ENCODE assay signal across 15 cellular contexts in the genomic region with DNA sequence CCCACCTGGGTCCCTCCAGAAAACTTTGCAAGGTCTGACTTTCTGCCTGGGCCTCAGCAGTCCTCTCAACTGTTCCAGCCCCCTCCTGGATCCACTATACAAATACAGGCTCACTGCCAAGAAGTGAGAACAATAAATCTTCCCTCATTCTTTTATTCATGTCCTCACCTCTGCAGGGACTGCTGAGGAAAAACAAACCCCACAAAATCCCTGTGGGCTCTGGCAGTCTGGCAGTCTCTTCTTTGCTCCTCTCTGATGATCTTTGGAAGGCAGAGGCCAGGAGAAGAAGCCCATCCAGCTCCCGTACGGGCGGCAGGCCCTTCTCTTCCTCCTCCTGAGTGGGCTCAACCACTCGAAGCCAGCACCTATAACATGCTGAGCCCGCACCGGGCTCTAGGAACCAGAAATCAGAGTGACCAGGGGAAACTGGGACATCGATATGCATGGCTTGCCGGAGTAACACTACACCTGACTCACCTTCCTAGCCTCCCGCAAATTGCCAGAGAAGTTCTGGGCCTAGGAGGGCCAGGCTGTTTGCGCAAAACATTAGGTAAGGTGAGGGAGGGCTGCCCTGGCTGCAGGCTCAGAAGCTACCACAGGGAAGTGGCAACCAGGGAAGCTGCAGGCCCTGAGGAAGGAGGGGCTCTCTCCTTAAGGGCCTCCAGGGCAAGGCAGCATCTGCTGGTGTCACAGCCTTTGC. TPM values are rescaled to one million over a fixed set of nuclear protein-coding genes. Genes with fewer than 3 reads are reported as not detected.
DNase-seq lines count a peak whose midpoint lies in the region; ATAC-seq and TF ChIP-seq lines count a peak whose summit lies in the region.
"Had no signal": no experiment of that assay in that cellular context is flagged by ENCODE, and none has a peak within 500 bp of the region (broad histone marks: within the 10 kb centered on the region; RNA-seq: fewer than 3 reads in every experiment).

No MANE protein-coding gene starts in this region.

- no peaks in the 10 kb centered on the region for H3F3A ChIP-seq in GM23338 (replicated peaks; ENCODE audit: low read depth)

- TF ChIP-seq CTCF in GM23338 (conservative IDR thresholded peaks at IDR 0.05; ENCODE audit: low read depth in 2 of 2), result no peak
- TF ChIP-seq CTCF in astrocyte of the spinal cord (IDR thresholded peaks at IDR 0.05; ENCODE audit: low read depth, low read length), result no peak
- TF ChIP-seq CTCF in nephron progenitor cell (IDR thresholded peaks at IDR 0.05), result no peak

- no peaks in the 10 kb centered on the region; the same call in 1 of the 2 replicates for H3K9me2 ChIP-seq in GM23338 (ENCODE audit: insufficient read depth)

- H4K20me1 ChIP-seq in GM23338 (replicated peaks; ENCODE audit: insufficient read depth), result no peaks in the 10 kb centered on the region
- H4K20me1 ChIP-seq: BLaER1 had no signal

- H3K27me3 ChIP-seq in GM23338 (ENCODE audit: insufficient read depth) (no peaks in the 10 kb centered on the region), H7 (ENCODE audit: control insufficient read depth, insufficient read depth, low read length) (no peaks in the 10 kb centered on the region)
- H3K27me3 ChIP-seq: BLaER1, right atrium auricular region had no signal

- no peak overlapping the region for H3K4me2 ChIP-seq in GM23338
- H3K4me2 ChIP-seq: BLaER1 had no signal

- ATAC-seq in GM23338 (peak; percentile 60), GM18909 (IDR thresholded peaks at IDR 0.05; ENCODE audit: poor library complexity, unreplicated experiment) (no peak)

- H3K4me3 Mint-ChIP-seq in GM23338 (no peak overlapping the region), nephron progenitor cell (peak overlapping the region; percentile 16)
- H3K4me3 Mint-ChIP-seq: IgD-negative memory B cell had no signal

- no peak for DNase-seq in GM23338 (ENCODE audit: low spot score)
- peak; percentile 58 for DNase-seq in NCI-H2107 treated with DMSO at 0.1 percent for 48 hours (lab: John Stamatoyannopoulos, UW; ENCODE audit: unreplicated experiment)
- peak; percentile 58 for DNase-seq in astrocyte of the spinal cord (ENCODE audit: low read depth, low spot score)
- DNase-seq in nephron progenitor cell, result no peak
- DNase-seq in NAMALWA (ENCODE audit: low spot score), result no peak
- DNase-seq in H7, result no peak
- DNase-seq in SIG-M5 (lab: John Stamatoyannopoulos, UW), result no peak
- DNase-seq: activated naive CD4-positive, alpha-beta T cell treated with Interleukin-2 at 50 U/mL for 16 hours; central memory CD4-positive, alpha-beta T cell; GDM1; glutamatergic neuron had no signal

- no peak overlapping the region for H2AFZ ChIP-seq in GM23338

- no peaks in the 10 kb centered on the region for H3K4me1 ChIP-seq in GM23338 (ENCODE audit: insufficient read depth)
- H3K4me1 ChIP-seq: BLaER1, right atrium auricular region had no signal

- H3K9me3 Mint-ChIP-seq in GM23338 (no peaks in the 10 kb centered on the region), nephron progenitor cell (no peaks in the 10 kb centered on the region)
- H3K9me3 Mint-ChIP-seq: IgD-negative memory B cell had no signal

- H3K27me3 Mint-ChIP-seq in GM23338 (ENCODE audit: insufficient read depth, low read depth, poor library complexity) (peaks cover 4% of the 10 kb centered on the region), nephron progenitor cell (ENCODE audit: low read depth, poor library complexity) (peaks cover 19% of the 10 kb centered on the region)

- H3K36me3 Mint-ChIP-seq in GM23338 (ENCODE audit: low read depth) (no peaks in the 10 kb centered on the region), nephron progenitor cell (ENCODE audit: low read depth) (no peaks in the 10 kb centered on the region)

- no peaks in the 10 kb centered on the region for H3K79me2 ChIP-seq in GM23338 (replicated peaks; ENCODE audit: insufficient read depth)

- H3K4me1 Mint-ChIP-seq in GM23338 (peaks cover 3% of the 10 kb centered on the region), nephron progenitor cell (peaks cover 62% of the 10 kb centered on the region)

- no peak overlapping the region for H3K4me3 ChIP-seq in GM23338
- H3K4me3 ChIP-seq in astrocyte of the spinal cord (ENCODE audit: low read depth, low read length), result no peak overlapping the region
- no peak overlapping the region for H3K4me3 ChIP-seq in H7 (ENCODE audit: insufficient read depth, low read depth, low read length)
- H3K4me3 ChIP-seq: BLaER1, right atrium auricular region had no signal

- H3K27ac ChIP-seq in GM23338 (ENCODE audit: low read depth), result no peak overlapping the region
- H3K27ac ChIP-seq: BLaER1, right atrium auricular region had no signal

- H3K36me3 ChIP-seq in GM23338 (ENCODE audit: insufficient read depth), result no peaks in the 10 kb centered on the region; the same call in 1 of the 2 replicates
- H3K36me3 ChIP-seq in H7 (replicated peaks; ENCODE audit: control insufficient read depth, insufficient read depth, low read length), result no peaks in the 10 kb centered on the region
- H3K36me3 ChIP-seq: BLaER1, right atrium auricular region had no signal

- H3K27ac Mint-ChIP-seq in GM23338 (no peak overlapping the region), nephron progenitor cell (peak overlapping the region; percentile 94)
- H3K27ac Mint-ChIP-seq: IgD-negative memory B cell had no signal

- in situ Hi-C loops in astrocyte of the spinal cord (cut with HindIII; ENCODE audit: low sequenced_read_pairs), result no loop called here

TF ChIP-seq in GM23338, 12 proteins besides CTCF, POLR2A, EP300 and RAD21:
- TF ChIP-seq EZH2phosphoT487 (IDR thresholded peaks at IDR 0.05; ENCODE audit: unreplicated experiment), result no peak
- no peak for TF ChIP-seq ZNF114 (CRISPR knock-in tag; IDR thresholded peaks at IDR 0.05)

RNA-seq across cellular contexts. Expression of a gene that starts 24.2 kb away (rescaled TPM):
- total RNA-seq in GM23338 (2014; rRNA removed; shearing (Covaris generic)), result 1.8 TPM in 1 of 2 replicates, not detected in the other
- polyA plus RNA-seq in GM23338 (2016; fragmentation: Nextera tagmentation; extraction: Ambion mirVana), result not detected in 2 replicates
- total RNA-seq in H7 (2014; rRNA removed; shearing (Covaris generic)), result 0.21 and 0.44 TPM in 2 replicates
- polyA plus RNA-seq: IgD-negative memory B cell had no signal

Comparison
In these comparisons a context has a peak if more than half of its experiments do, and no peak if none do; other contexts are left out.
1. DNase-seq: peak in NCI-H2107 treated with DMSO at 0.1 percent for 48 hours (single experiment) and astrocyte of the spinal cord (single experiment); none in GM23338 (single experiment), nephron progenitor cell (single experiment), NAMALWA (single experiment), H7 (single experiment) and SIG-M5 (single experiment).